15 cellular contexts compared by ENCODE assay signal in the genomic region with DNA sequence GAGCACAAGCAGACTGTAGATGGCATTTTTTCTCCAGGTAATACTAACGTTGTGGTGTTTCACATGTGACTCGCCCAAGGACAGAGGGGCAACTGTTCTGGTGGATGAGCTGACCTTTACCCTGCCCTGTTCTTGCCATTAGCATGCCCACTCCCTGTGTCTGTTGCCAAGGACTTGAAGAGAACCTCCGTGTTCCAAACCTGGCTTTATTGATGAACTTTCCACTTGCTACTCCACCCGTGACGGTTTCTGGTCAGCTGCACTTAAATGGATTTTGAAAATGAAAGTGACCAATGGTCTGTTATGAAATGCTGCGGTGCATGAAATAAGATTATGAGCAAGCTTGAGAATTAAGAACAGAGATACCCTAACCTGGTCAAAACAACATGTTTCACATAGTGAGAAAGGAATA. TPM values are rescaled to one million over a fixed set of nuclear protein-coding genes. Genes with fewer than 3 reads are reported as not detected.
DNase-seq lines count a peak whose midpoint lies in the region; ATAC-seq and TF ChIP-seq lines count a peak whose summit lies in the region.
"Had no signal": no experiment of that assay in that cellular context is flagged by ENCODE, and none has a peak within 500 bp of the region (broad histone marks: within the 10 kb centered on the region; RNA-seq: fewer than 3 reads in every experiment).

No MANE protein-coding gene starts in this region.

- no peak for TF ChIP-seq CTCF in esophagus muscularis mucosa (IDR thresholded peaks at IDR 0.05)

- DNase-seq in glomerular visceral epithelial cell (ENCODE audit: extremely low spot score): peak; percentile 36
- DNase-seq in activated effector memory CD4-positive, alpha-beta T cell treated with Interleukin-2 at 50 U/mL for 16 hours: no peak
- no peak for DNase-seq in NCI-H69 (lab: John Stamatoyannopoulos, UW)
- no peak for DNase-seq in stimulated activated naive CD8-positive, alpha-beta T cell treated with anti-CD3 and anti-CD28 coated beads, Interleukin-15, amount 100 ng/mL, for 72 hours
- DNase-seq in esophagus muscularis mucosa (ENCODE audit: extremely low spot score): no peak
- DNase-seq: foreskin melanocyte; NCI-H187 treated with DMSO at 0.1 percent for 48 hours; stimulated activated CD4-positive, alpha-beta T cell treated with anti-CD3 and anti-CD28 coated beads, Interleukin-1b, Interleukin-23, amount 100 ng/mL, for 48 hours had no signal

- peaks cover 44% of the 10 kb centered on the region for H3K4me1 ChIP-seq in BLaER1
- H3K4me1 ChIP-seq in esophagus muscularis mucosa: peaks cover 22 to 36% (median 27%) of the 10 kb centered on the region in 4 donors
- H3K4me1 ChIP-seq: breast epithelium had no signal

- WGBS in esophagus muscularis mucosa: 83% methylated on average over 6 of the region's 6 CpGs

- H3K27me3 Mint-ChIP-seq in stimulated activated naive CD8-positive, alpha-beta T cell treated with anti-CD3 and anti-CD28 coated beads, Interleukin-15, amount 100 ng/mL, for 72 hours: no peaks in the 10 kb centered on the region

- no peak overlapping the region for H3K4me3 Mint-ChIP-seq in stimulated activated naive CD8-positive, alpha-beta T cell treated with anti-CD3 and anti-CD28 coated beads, Interleukin-15, amount 100 ng/mL, for 72 hours

- intact Hi-C loops in esophagus muscularis mucosa (cut with DNase I): no loop called here

- no peaks in the 10 kb centered on the region for H3K9me3 Mint-ChIP-seq in stimulated activated naive CD8-positive, alpha-beta T cell treated with anti-CD3 and anti-CD28 coated beads, Interleukin-15, amount 100 ng/mL, for 72 hours

- no peak overlapping the region for H3K27ac ChIP-seq in BLaER1
- H3K27ac ChIP-seq in esophagus muscularis mucosa (replicated peaks in 1 of 4): no peak overlapping the region
- H3K27ac ChIP-seq: A549, breast epithelium, HL-60, thyroid gland had no signal

- H3K4me3 ChIP-seq in BLaER1 (no peak overlapping the region), esophagus muscularis mucosa (peak overlapping the region in 1 of 4 donors; percentile 6)
- H3K4me3 ChIP-seq: A549, thyroid gland had no signal

- peaks cover 27% of the 10 kb centered on the region for H4K20me1 ChIP-seq in BLaER1

- TF ChIP-seq EP300 in esophagus muscularis mucosa (IDR thresholded peaks at IDR 0.05): no peak

- H3K9me3 ChIP-seq in BLaER1: no peaks in the 10 kb centered on the region
- no peaks in the 10 kb centered on the region for H3K9me3 ChIP-seq in esophagus muscularis mucosa
- H3K9me3 ChIP-seq: A549, breast epithelium, thyroid gland had no signal

- H3K27me3 ChIP-seq in BLaER1 (no peaks in the 10 kb centered on the region), esophagus muscularis mucosa (no peaks in the 10 kb centered on the region)
- H3K27me3 ChIP-seq: breast epithelium, thyroid gland had no signal

- H3K4me1 Mint-ChIP-seq in stimulated activated naive CD8-positive, alpha-beta T cell treated with anti-CD3 and anti-CD28 coated beads, Interleukin-15, amount 100 ng/mL, for 72 hours: peaks cover 15% of the 10 kb centered on the region

- peak overlapping the region; percentile 7; the same call in 1 of the 2 replicates for H3K4me2 ChIP-seq in BLaER1
- H3K4me2 ChIP-seq: A549 had no signal

- H3K9ac ChIP-seq in BLaER1: no peak overlapping the region

- no peak overlapping the region for H3K27ac Mint-ChIP-seq in stimulated activated naive CD8-positive, alpha-beta T cell treated with anti-CD3 and anti-CD28 coated beads, Interleukin-15, amount 100 ng/mL, for 72 hours

- ATAC-seq in GM19438 (IDR thresholded peaks at IDR 0.05; ENCODE audit: low read depth, unreplicated experiment): peak; percentile 53
- peak; percentile 55 for ATAC-seq in HG03095 (IDR thresholded peaks at IDR 0.05; ENCODE audit: unreplicated experiment)
- no peak for ATAC-seq in stimulated activated naive CD8-positive, alpha-beta T cell treated with anti-CD3 and anti-CD28 coated beads, Interleukin-15, amount 100 ng/mL, for 72 hours
- ATAC-seq: A549 had no signal

- no peak for TF ChIP-seq POLR2A in esophagus muscularis mucosa (IDR thresholded peaks at IDR 0.05; ENCODE audit: low read depth)

- H3K36me3 ChIP-seq in BLaER1 (peaks cover 71% of the 10 kb centered on the region), esophagus muscularis mucosa (no peaks in the 10 kb centered on the region)
- H3K36me3 ChIP-seq: breast epithelium, thyroid gland had no signal

RNA-seq across cellular contexts. Expression of gene LRRC4, which starts 30.4 kb away (rescaled TPM):
- 1 to 10 TPM in 1 of 4 donors, under 1 TPM in 3; under 0.01 to 1.3 (median 0.79) TPM for total RNA-seq in esophagus muscularis mucosa
